Comparison of ENCODE assay signal across 10 cellular contexts in the genomic region with DNA sequence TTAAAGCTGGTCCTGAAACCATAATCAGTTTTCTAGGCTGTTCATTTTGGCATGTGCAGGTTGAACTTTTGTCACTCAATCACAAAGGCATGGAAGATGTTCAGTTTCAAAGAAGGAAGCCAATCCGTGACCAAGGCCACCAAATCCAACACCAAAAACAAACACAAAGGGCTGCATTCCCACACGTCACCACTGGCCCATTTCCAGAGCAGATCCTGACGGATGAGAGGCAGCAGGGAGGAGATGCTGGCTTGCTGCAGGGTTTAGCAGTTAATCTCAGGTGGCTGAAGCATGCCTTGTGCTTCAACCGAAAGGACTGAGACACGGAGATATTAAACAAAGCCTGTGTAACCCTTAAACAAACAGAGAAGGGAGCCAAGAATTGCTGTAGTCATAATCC.
A peak's percentile ranks its signal among the peaks of the same experiment; 100 is the strongest.
DNase-seq lines count a peak whose midpoint lies in the region; ATAC-seq and TF ChIP-seq lines count a peak whose summit lies in the region.
"Had no signal": no experiment of that assay in that cellular context is flagged by ENCODE, and none has a peak within 500 bp of the region (broad histone marks: within the 10 kb centered on the region; RNA-seq: fewer than 3 reads in every experiment).

No MANE protein-coding gene starts in this region.

- intact Hi-C loops in body of pancreas (cut with DNase I), result loop anchor here (10.0 kb wide), 1 partner anchor 65 kb away; no protein-coding TSS in a partner anchor
- intact Hi-C loops in sigmoid colon (cut with DNase I), result no loop called here
- intact Hi-C loops in A673 (cut with micrococcal nuclease; ENCODE audit: unreplicated experiment), result loop anchor here (10.0 kb wide), 1 partner anchor 75 kb away; no protein-coding TSS in a partner anchor

- peaks cover 8% of the 10 kb centered on the region for H3K4me1 ChIP-seq in body of pancreas
- peaks cover 0 to 20% (median 15%) of the 10 kb centered on the region in 4 donors for H3K4me1 ChIP-seq in sigmoid colon
- no peaks in the 10 kb centered on the region for H3K4me1 ChIP-seq in A673 (ENCODE audit: insufficient read depth, low read length, poor library complexity, severe bottlenecking)

- TF ChIP-seq CTCF in body of pancreas (IDR thresholded peaks at IDR 0.05), result no peak
- TF ChIP-seq CTCF in sigmoid colon (IDR thresholded peaks at IDR 0.05), result no peak
- no peak for TF ChIP-seq CTCF in A673 (conservative IDR thresholded peaks at IDR 0.05; ENCODE audit: low read depth, low read length)

- H3K4me3 ChIP-seq in H7 (ENCODE audit: insufficient read depth, low read depth, low read length) (no peak overlapping the region), body of pancreas (no peak overlapping the region), sigmoid colon (no peak overlapping the region), A673 (ENCODE audit: low read depth, low read length, poor library complexity, severe bottlenecking) (no peak overlapping the region)

- CTCF ChIA-PET in A673 (lab: Charles Lee), result no interaction called here

- H3K27ac ChIP-seq in body of pancreas (peak overlapping the region in 2 of 4 donors; percentile 2 to 65), sigmoid colon (peak overlapping the region in 3 of 4 donors; percentile 20 to 60 (median 51)), A673 (ENCODE audit: low read depth, low read length, poor library complexity, severe bottlenecking) (no peak overlapping the region)

- TF ChIP-seq EP300 in sigmoid colon (IDR thresholded peaks at IDR 0.05), result no peak

- WGBS in body of pancreas, 2 donors, result 5 to 14% methylated on average over 5 of the region's 5 CpGs
- 7 to 47% methylated on average over 5 of the region's 5 CpGs for WGBS in sigmoid colon, 2 donors

- BruUV-seq in A673 (replicated peaks; lab: Mats Ljungman, UMichigan), result no TSS peak

- in situ Hi-C loops in KBM-7 (cut with MboI; ENCODE audit: low pct_unique_long_range_greater_than_20kb, low sequenced_read_pairs), result no loop called here

- POLR2A ChIA-PET in A673 (lab: Charles Lee; ENCODE audit: low non-redundant PET), result no interaction called here

- H3K9me3 ChIP-seq in body of pancreas (no peaks in the 10 kb centered on the region), sigmoid colon (no peaks in the 10 kb centered on the region), A673 (ENCODE audit: low read depth, low read length, poor library complexity, severe bottlenecking) (no peaks in the 10 kb centered on the region)

- no peaks in the 10 kb centered on the region for H3K36me3 ChIP-seq in H7 (replicated peaks; ENCODE audit: control insufficient read depth, insufficient read depth, low read length)
- H3K36me3 ChIP-seq in body of pancreas (replicated peaks in 1 of 2; ENCODE audit: insufficient read depth in 1 of 2, low read depth in 2 of 2), result no peaks in the 10 kb centered on the region
- no peaks in the 10 kb centered on the region for H3K36me3 ChIP-seq in sigmoid colon
- no peaks in the 10 kb centered on the region for H3K36me3 ChIP-seq in A673 (ENCODE audit: insufficient read depth, low read length, poor library complexity, severe bottlenecking)

- H3K27me3 ChIP-seq in H7 (ENCODE audit: control insufficient read depth, insufficient read depth, low read length) (no peaks in the 10 kb centered on the region), body of pancreas (no peaks in the 10 kb centered on the region), sigmoid colon (no peaks in the 10 kb centered on the region), A673 (replicated peaks; ENCODE audit: insufficient read depth, low read depth, low read length, poor library complexity) (peaks cover 41% of the 10 kb centered on the region)

- DNase-seq in H7, result peak; percentile 38
- DNase-seq in body of pancreas, result peak; percentile 45 to 56 (median 52)
- peak; percentile 38 for DNase-seq in hepatic stellate cell (ENCODE audit: low spot score)
- DNase-seq in sigmoid colon, result no peak
- no peak for DNase-seq in KBM-7
- no peak for DNase-seq in RPMI8226
- no peak for DNase-seq in A673 (ENCODE audit: low spot score)
- DNase-seq in activated CD4-positive, alpha-beta T cell treated with anti-CD3 and anti-CD28 coated beads for 1 hour, result no peak
- DNase-seq: cortex of kidney, DMS153 had no signal

- TF ChIP-seq POLR2A in body of pancreas (IDR thresholded peaks at IDR 0.05) (no peak), sigmoid colon (IDR thresholded peaks at IDR 0.05) (no peak)

- ATAC-seq in body of pancreas, result peak; percentile 26

Comparison
In these comparisons a context has a peak if more than half of its experiments do, and no peak if none do; other contexts are left out.
1. DNase-seq: peak in H7 (single experiment), body of pancreas (4 of 4) and hepatic stellate cell (single experiment); none in sigmoid colon (single experiment), KBM-7 (single experiment), RPMI8226 (single experiment), A673 (single experiment) and activated CD4-positive, alpha-beta T cell treated with anti-CD3 and anti-CD28 coated beads for 1 hour (single experiment).